In genomic region chr1:115090547-115090946, GRCh38 we compare ENCODE assay signal across 1 cellular context.
TF ChIP-seq lines count a peak whose summit lies in the region.

No MANE protein-coding gene starts in this region.

TF ChIP-seq in IMR-90, 13 proteins besides CTCF, POLR2A, EP300 and RAD21 (continued from another document):
- peak; percentile 95 for TF ChIP-seq MXI1 (IDR thresholded peaks at IDR 0.05; ENCODE audit: borderline replicate concordance, low read depth, low read length)
